ENCODE assay signal across 8 cellular contexts in genomic region chr4:17576932-17577659, GRCh38. TPM values are rescaled to one million over a fixed set of nuclear protein-coding genes. Genes with fewer than 3 reads are reported as not detected.
DNase-seq lines count a peak whose midpoint lies in the region; FAIRE-seq and TF ChIP-seq lines count a peak whose summit lies in the region.

Gene LAP3 (plus strand): TSS chr4:17577198. CDS start chr4:17577466, 268 bp downstream.

- peaks cover 4% of the 10 kb centered on the region for H3K27me3 Mint-ChIP-seq in nephron (ENCODE audit: low read depth)
- H3K27me3 Mint-ChIP-seq in stimulated activated naive CD8-positive, alpha-beta T cell treated with anti-CD3 and anti-CD28 coated beads, Interleukin-15, Interleukin-2, amounts not matched to agents 100 ng/mL and 50 ng/mL, for 24 hours = no peaks in the 10 kb centered on the region

- H3K4me2 ChIP-seq in Loucy (ENCODE audit: low read depth, low read length, poor library complexity, severe bottlenecking) = peak within 1 kb of the TSS; percentile 91

- peaks cover 3% of the 10 kb centered on the region for H4K20me1 ChIP-seq in Loucy (ENCODE audit: insufficient read depth, low read length, poor library complexity, severe bottlenecking)

- H3K4me1 Mint-ChIP-seq in nephron = peaks cover 29% of the 10 kb centered on the region
- peaks cover 33% of the 10 kb centered on the region for H3K4me1 Mint-ChIP-seq in stimulated activated naive CD8-positive, alpha-beta T cell treated with anti-CD3 and anti-CD28 coated beads, Interleukin-15, Interleukin-2, amounts not matched to agents 100 ng/mL and 50 ng/mL, for 24 hours (ENCODE audit: low read depth)

- H3K27me3 ChIP-seq in Loucy (ENCODE audit: insufficient read depth, low read length, poor library complexity, severe bottlenecking) = no peaks in the 10 kb centered on the region

- H3K36me3 ChIP-seq in Loucy (ENCODE audit: insufficient read depth, low read length) = no peaks in the 10 kb centered on the region

- peaks cover 21% of the 10 kb centered on the region for H3K4me1 ChIP-seq in Loucy (ENCODE audit: insufficient read depth, low read length, poor library complexity, severe bottlenecking)

- H3K27ac Mint-ChIP-seq in nephron = peak within 1 kb of the TSS; percentile 67 to 91 (median 90)
- H3K27ac Mint-ChIP-seq in stimulated activated naive CD8-positive, alpha-beta T cell treated with anti-CD3 and anti-CD28 coated beads, Interleukin-15, Interleukin-2, amounts not matched to agents 100 ng/mL and 50 ng/mL, for 24 hours = peak within 1 kb of the TSS; percentile 96

- peak; percentile 93 for TF ChIP-seq POLR2A in H54 (IDR thresholded peaks at IDR 0.05; ENCODE audit: low read depth, low read length)
- TF ChIP-seq POLR2A in Raji (IDR thresholded peaks at IDR 0.05; ENCODE audit: insufficient read depth, low read depth, low read length) = peak; percentile 97

- peaks cover 14% of the 10 kb centered on the region for H3K36me3 Mint-ChIP-seq in nephron (ENCODE audit: low read depth)
- H3K36me3 Mint-ChIP-seq in stimulated activated naive CD8-positive, alpha-beta T cell treated with anti-CD3 and anti-CD28 coated beads, Interleukin-15, Interleukin-2, amounts not matched to agents 100 ng/mL and 50 ng/mL, for 24 hours (ENCODE audit: low read depth) = peaks cover 31% of the 10 kb centered on the region

- peaks cover 26% of the 10 kb centered on the region; the same call in 1 of the 2 replicates for H3K79me2 ChIP-seq in Loucy (ENCODE audit: insufficient read depth, low read length)

- no peak for TF ChIP-seq CTCF in Loucy (conservative IDR thresholded peaks at IDR 0.05; ENCODE audit: low read length)
- TF ChIP-seq CTCF in fibroblast of the aortic adventitia (IDR thresholded peaks at IDR 0.05; ENCODE audit: insufficient read depth, low read length) = no peak
- TF ChIP-seq CTCF in nephron (IDR thresholded peaks at IDR 0.05; ENCODE audit: unreplicated experiment in 3 of 3) = no peak

- H3K9me3 ChIP-seq in Loucy (ENCODE audit: insufficient read depth, low read depth, low read length) = no peaks in the 10 kb centered on the region

- FAIRE-seq in H54 (lab: Jason Lieb, UNC) = no peak

- H3K9me3 Mint-ChIP-seq in nephron = no peaks in the 10 kb centered on the region
- H3K9me3 Mint-ChIP-seq in stimulated activated naive CD8-positive, alpha-beta T cell treated with anti-CD3 and anti-CD28 coated beads, Interleukin-15, Interleukin-2, amounts not matched to agents 100 ng/mL and 50 ng/mL, for 24 hours = no peaks in the 10 kb centered on the region

- peak within 1 kb of the TSS; percentile 87 for H2AFZ ChIP-seq in Loucy (ENCODE audit: low read length)

- peak; percentile 96 for DNase-seq in ELF-1 (ENCODE audit: low read depth, low spot score)
- DNase-seq in H54 (ENCODE audit: insufficient read length, low spot score) = peak; percentile 68
- peak; percentile 100 for DNase-seq in activated effector memory CD4-positive, alpha-beta T cell treated with anti-CD3 and anti-CD28 coated beads, Interleukin-2, amount 50 U/mL, for 16 hours
- DNase-seq in fibroblast of the aortic adventitia (ENCODE audit: low read depth) = peak; percentile 96

- peak within 1 kb of the TSS; percentile 85 for H3K4me3 ChIP-seq in Loucy (ENCODE audit: low read length, poor library complexity, severe bottlenecking)
- peak within 1 kb of the TSS; percentile 85 for H3K4me3 ChIP-seq in fibroblast of the aortic adventitia (ENCODE audit: low read depth, low read length)

- peak within 1 kb of the TSS; percentile 92 to 94 (median 93) for H3K4me3 Mint-ChIP-seq in nephron
- peak within 1 kb of the TSS; percentile 89 for H3K4me3 Mint-ChIP-seq in stimulated activated naive CD8-positive, alpha-beta T cell treated with anti-CD3 and anti-CD28 coated beads, Interleukin-15, Interleukin-2, amounts not matched to agents 100 ng/mL and 50 ng/mL, for 24 hours

- H3K9ac ChIP-seq in Loucy (ENCODE audit: low read depth, low read length, poor library complexity, severe bottlenecking) = peak within 1 kb of the TSS; percentile 84

- H3K9me2 ChIP-seq in Loucy (replicated peaks; ENCODE audit: low read depth, low read length) = no peaks in the 10 kb centered on the region

- no peaks in the 10 kb centered on the region for H3F3A ChIP-seq in Loucy (ENCODE audit: low read depth)

RNA-seq across cellular contexts. Expression of gene LAP3, which starts in this region (rescaled TPM):
- total RNA-seq in fibroblast of the aortic adventitia (ENCODE audit: low replicate concordance) = 76.9 and 306 TPM in 2 replicates

Comparison
In these comparisons a context has a peak if more than half of its experiments do, and no peak if none do; other contexts are left out.
1. Peak in every context shown above with its lines: DNase-seq and H3K4me3 ChIP-seq.